Comparison of ENCODE assay signal across 24 cellular contexts in genomic region chr17:19366637-19366972, GRCh38. TPM values are rescaled to one million over a fixed set of nuclear protein-coding genes. Genes with fewer than 3 reads are reported as not detected.
"Had no signal": no experiment of that assay in that cellular context is flagged by ENCODE, and none has a peak within 500 bp of the region (broad histone marks: within the 10 kb centered on the region; RNA-seq: fewer than 3 reads in every experiment).

No MANE protein-coding gene starts in this region.

- H3K4me3 ChIP-seq: adrenal gland, breast epithelium, SK-N-MC had no signal

- H3K9me3 ChIP-seq: adrenal gland, breast epithelium had no signal

- DNase-seq: activated CD4-positive, alpha-beta T cell treated with anti-CD3 and anti-CD28 coated beads for 36 hours; activated CD4-positive, CD25-positive, alpha-beta regulatory T cell; activated CD8-positive, alpha-beta memory T cell treated with anti-CD3 and anti-CD28 coated beads, Interleukin-2, amount 50 U/mL, for 4 hours; activated CD8-positive, alpha-beta T cell treated with anti-CD3 and anti-CD28 coated beads for 36 hours; activated naive CD4-positive, alpha-beta T cell treated with anti-CD3 and anti-CD28 coated beads, Interleukin-2, amount 50 U/mL, for 16 hours; activated naive CD8-positive, alpha-beta T cell treated with anti-CD3 and anti-CD28 coated beads, Interleukin-2, amount 10 ng/mL, durations not matched to agents 7 days and 5 days; activated T-cell treated with anti-CD3 and anti-CD28 coated beads, Interleukin-2, amount 50 U/mL, for 72 hours; anterior cingulate cortex; caudate nucleus; Kasumi-1; NCI-H1105 treated with DMSO at 0.1 percent for 48 hours; NCI-H1436 treated with DMSO at 0.1 percent for 48 hours; NCI-H187 treated with DMSO at 0.1 percent for 48 hours; NCI-H345; NCI-H510A; NCI-H526 treated with DMSO at 0.1 percent for 48 hours; NCI-H82; T-cell had no signal

- H3K27ac ChIP-seq: adrenal gland, breast epithelium, SK-N-MC, VCaP had no signal

- H3K27me3 ChIP-seq: adrenal gland, breast epithelium had no signal

- H3K4me3 Mint-ChIP-seq: activated CD4-positive, alpha-beta T cell treated with anti-CD3 and anti-CD28 coated beads for 36 hours; activated CD8-positive, alpha-beta T cell treated with anti-CD3 and anti-CD28 coated beads for 36 hours; activated naive CD8-positive, alpha-beta T cell treated with anti-CD3 and anti-CD28 coated beads, Interleukin-2, amount 10 ng/mL, durations not matched to agents 7 days and 5 days; activated T-cell treated with anti-CD3 and anti-CD28 coated beads, Interleukin-2, amount 50 U/mL, for 72 hours; T-cell had no signal

- H3K27ac Mint-ChIP-seq: activated CD4-positive, alpha-beta T cell treated with anti-CD3 and anti-CD28 coated beads for 36 hours; activated CD8-positive, alpha-beta T cell treated with anti-CD3 and anti-CD28 coated beads for 36 hours; activated naive CD8-positive, alpha-beta T cell treated with anti-CD3 and anti-CD28 coated beads, Interleukin-2, amount 10 ng/mL, durations not matched to agents 7 days and 5 days; activated T-cell treated with anti-CD3 and anti-CD28 coated beads, Interleukin-2, amount 50 U/mL, for 72 hours; activated T-helper 2 cell treated with anti-CD3 and anti-CD28 coated beads, Interferon-gamma antibody, Interleukin-2, Interleukin-4, amounts not matched to agents 10 μg/mL and 5 μg/mL and 100 μg/mL, durations not matched to agents 14 hours and 24 hours and 36 hours; T-cell had no signal

- H3K36me3 Mint-ChIP-seq: activated naive CD8-positive, alpha-beta T cell treated with anti-CD3 and anti-CD28 coated beads, Interleukin-2, amount 10 ng/mL, durations not matched to agents 7 days and 5 days; T-cell had no signal

- H3K9me3 Mint-ChIP-seq: activated CD8-positive, alpha-beta T cell treated with anti-CD3 and anti-CD28 coated beads for 36 hours; activated naive CD8-positive, alpha-beta T cell treated with anti-CD3 and anti-CD28 coated beads, Interleukin-2, amount 10 ng/mL, durations not matched to agents 7 days and 5 days; activated T-cell treated with anti-CD3 and anti-CD28 coated beads, Interleukin-2, amount 50 U/mL, for 72 hours; activated T-helper 2 cell treated with anti-CD3 and anti-CD28 coated beads, Interferon-gamma antibody, Interleukin-2, Interleukin-4, amounts not matched to agents 10 μg/mL and 5 μg/mL and 100 μg/mL, durations not matched to agents 14 hours and 24 hours and 36 hours; T-cell had no signal

- H3K36me3 ChIP-seq: adrenal gland, breast epithelium had no signal

- H3K27me3 Mint-ChIP-seq: activated CD4-positive, alpha-beta T cell treated with anti-CD3 and anti-CD28 coated beads for 36 hours had no signal

RNA-seq across cellular contexts. Expression of gene MFAP4, which starts 20.4 kb away (rescaled TPM):
- total RNA-seq: activated CD4-positive, alpha-beta T cell treated with anti-CD3 and anti-CD28 coated beads for 36 hours; activated naive CD8-positive, alpha-beta T cell treated with anti-CD3 and anti-CD28 coated beads, Interleukin-2, amount 10 ng/mL, durations not matched to agents 7 days and 5 days; activated T-helper 2 cell treated with anti-CD3 and anti-CD28 coated beads, Interferon-gamma antibody, Interleukin-2, Interleukin-4, amounts not matched to agents 10 μg/mL and 5 μg/mL and 100 μg/mL, durations not matched to agents 14 hours and 24 hours and 36 hours; T-helper 2 cell treated with Interferon-gamma antibody and Interleukin-4, amounts not matched to agents 100 ng/mL and 5 ng/mL, for 36 hours had no signal
